In the genomic region with DNA sequence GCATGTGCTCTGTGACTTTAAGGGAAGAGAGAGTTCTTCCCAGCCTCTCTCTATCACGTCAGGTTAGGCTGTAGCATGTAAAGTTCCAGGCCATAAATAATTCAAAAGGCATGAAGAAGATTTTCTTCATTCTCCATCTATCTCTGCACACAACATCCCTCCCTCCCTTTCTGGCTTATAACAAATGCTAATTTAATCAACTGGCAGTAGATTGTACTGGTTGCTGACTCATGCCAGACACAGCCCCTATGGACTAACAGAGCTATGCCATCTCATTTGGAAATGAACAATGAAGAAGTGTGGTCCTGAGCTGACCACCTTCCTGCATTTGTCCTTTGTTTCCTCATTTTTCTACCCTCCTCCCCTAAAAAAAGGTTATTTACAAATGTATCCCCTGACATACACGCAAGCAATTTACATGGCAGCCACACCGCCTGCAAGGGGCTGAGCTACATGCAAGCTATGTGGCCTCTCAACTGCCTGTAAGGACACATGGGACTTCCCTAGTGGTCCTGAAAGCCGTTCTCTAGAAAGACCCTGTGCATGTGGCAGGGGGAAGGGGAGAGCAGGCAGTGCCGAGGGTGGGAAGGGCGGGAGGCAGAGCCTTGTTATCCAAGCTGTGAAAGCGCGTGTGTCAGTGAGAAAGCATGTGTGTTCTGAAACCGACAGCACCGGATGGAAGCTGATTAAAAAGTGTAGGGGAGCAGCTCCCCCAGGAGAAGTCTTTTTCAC, we compare ENCODE assay signal across 11 cellular contexts.
DNase-seq lines count a peak whose midpoint lies in the region; ATAC-seq, FAIRE-seq and TF ChIP-seq lines count a peak whose summit lies in the region.
"Had no signal": no experiment of that assay in that cellular context is flagged by ENCODE, and none has a peak within 500 bp of the region (broad histone marks: within the 10 kb centered on the region; RNA-seq: fewer than 3 reads in every experiment).

No MANE protein-coding gene starts in this region.

- POLR2A ChIA-PET in endothelial cell of umbilical vein (lab: Charles Lee): no interaction called here

- intact Hi-C loops in endothelial cell of umbilical vein (cut with micrococcal nuclease): no loop called here

- H4K20me1 ChIP-seq in DOHH2 (ENCODE audit: control insufficient read depth, insufficient read depth, low read depth, low read length) (no peaks in the 10 kb centered on the region), endothelial cell of umbilical vein (replicated peaks; ENCODE audit: control insufficient read depth, extremely low read depth, insufficient read depth, low read length) (no peaks in the 10 kb centered on the region)

- dilution Hi-C loops in endothelial cell of umbilical vein (cut with MboI; ENCODE audit: extremely low pct_ligation_motif_present, low sequenced_read_pairs): no loop called here

- no peak overlapping the region for H3K9ac ChIP-seq in endothelial cell of umbilical vein (replicated peaks; ENCODE audit: extremely low read depth, insufficient read depth, low read length)

- no peaks in the 10 kb centered on the region for H3K36me3 Mint-ChIP-seq in osteocyte (ENCODE audit: unreplicated experiment)

- no peak for FAIRE-seq in endothelial cell of umbilical vein (lab: Jason Lieb, UNC)

- no peaks in the 10 kb centered on the region for H3K9me3 Mint-ChIP-seq in osteocyte (ENCODE audit: unreplicated experiment)
- H3K9me3 Mint-ChIP-seq: naive B cell had no signal

- H3K9me1 ChIP-seq in endothelial cell of umbilical vein (replicated peaks; ENCODE audit: control insufficient read depth, extremely low read depth, insufficient read depth, low read length): no peaks in the 10 kb centered on the region

- BruUV-seq in endothelial cell of umbilical vein (replicated peaks; lab: Mats Ljungman, UMichigan): no TSS peak

- H3K4me1 Mint-ChIP-seq in osteocyte (ENCODE audit: unreplicated experiment): peaks cover 84% of the 10 kb centered on the region

- H3K4me1 ChIP-seq in DOHH2 (ENCODE audit: control insufficient read depth, low read length) (peaks cover 22% of the 10 kb centered on the region), endothelial cell of umbilical vein (ENCODE audit: control insufficient read depth, extremely low read depth, insufficient read depth, low read length) (peaks cover 35% of the 10 kb centered on the region)

- H3K4me3 ChIP-seq in DOHH2 (ENCODE audit: low read length) (no peak overlapping the region), endothelial cell of umbilical vein (replicated peaks in 1 of 3; ENCODE audit: insufficient read depth in 1 of 3, low read depth in 1 of 3, low read length in 3 of 3) (no peak overlapping the region)

- H3K4me2 ChIP-seq in DOHH2 (ENCODE audit: low read length): peak overlapping the region; percentile 37; the same call in 1 of the 2 replicates
- H3K4me2 ChIP-seq in endothelial cell of umbilical vein (ENCODE audit: insufficient read depth, low read length): no peak overlapping the region

- no peaks in the 10 kb centered on the region for H3F3A ChIP-seq in DOHH2 (ENCODE audit: control insufficient read depth, insufficient read depth)

- no peak overlapping the region for H3K4me3 Mint-ChIP-seq in osteocyte (ENCODE audit: unreplicated experiment)

- H3K9me2 ChIP-seq in DOHH2 (replicated peaks; ENCODE audit: control insufficient read depth, low read length): no peaks in the 10 kb centered on the region

- H3K9me3 ChIP-seq in DOHH2 (ENCODE audit: control insufficient read depth, insufficient read depth, low read length): no peaks in the 10 kb centered on the region
- no peaks in the 10 kb centered on the region for H3K9me3 ChIP-seq in endothelial cell of umbilical vein (replicated peaks; ENCODE audit: control insufficient read depth, insufficient read depth, low read length)

- no peak for ATAC-seq in HG03108 (IDR thresholded peaks at IDR 0.05; ENCODE audit: unreplicated experiment)
- ATAC-seq in activated CD4-positive, CD25-positive, alpha-beta regulatory T cell treated with anti-CD3 and anti-CD28 coated beads, Interleukin-2, amount 50 U/mL, for 24 hours: no peak

- no peak overlapping the region for H2AFZ ChIP-seq in endothelial cell of umbilical vein (ENCODE audit: low read depth, low read length)

- H3K79me2 ChIP-seq in DOHH2 (ENCODE audit: control insufficient read depth, low read length): no peaks in the 10 kb centered on the region
- no peaks in the 10 kb centered on the region for H3K79me2 ChIP-seq in endothelial cell of umbilical vein (ENCODE audit: control insufficient read depth, insufficient read depth, low read length)

- no peak for TF ChIP-seq CTCF in DOHH2 (IDR thresholded peaks at IDR 0.05; ENCODE audit: low read depth, low read length, poor library complexity, severe bottlenecking)
- no peak for TF ChIP-seq CTCF in endothelial cell of umbilical vein (IDR thresholded peaks at IDR 0.05; ENCODE audit: extremely low read depth in 1 of 2, insufficient read depth in 1 of 2, low read depth in 1 of 2, low read length in 2 of 2)
- no peak for TF ChIP-seq CTCF in osteocyte (IDR thresholded peaks at IDR 0.05)

- H3K27me3 ChIP-seq in DOHH2 (ENCODE audit: control insufficient read depth, low read length): peaks cover 33% of the 10 kb centered on the region
- H3K27me3 ChIP-seq in endothelial cell of umbilical vein (ENCODE audit: control insufficient read depth in 2 of 2, insufficient read depth in 2 of 2, low read length in 2 of 2): no peaks in the 10 kb centered on the region

- DNase-seq in OCI-M1 (lab: John Stamatoyannopoulos, UW) (peak; percentile 7), endothelial cell of umbilical vein (ENCODE audit: low read depth, low spot score) (no peak), osteocyte (ENCODE audit: extremely low spot score, unreplicated experiment) (no peak), NCI-H1092 treated with DMSO at 0.1 percent for 48 hours (lab: John Stamatoyannopoulos, UW) (no peak), NCI-H146 treated with DMSO at 0.1 percent for 48 hours (lab: John Stamatoyannopoulos, UW; ENCODE audit: unreplicated experiment) (no peak)
- DNase-seq: activated CD4-positive, alpha-beta T cell treated with anti-CD3 and anti-CD28 coated beads for 4 hours; activated naive CD4-positive, alpha-beta T cell treated with Interleukin-2 at 50 U/mL for 16 hours; naive B cell had no signal

- CTCF ChIA-PET in endothelial cell of umbilical vein (lab: Charles Lee): interaction anchor here (1.1 to 1.5 kb wide), 3 partner anchors 26 to 91 kb away, joined by 3 to 4 read pairs (median 4); a partner anchor contains a TSS

- no peak for TF ChIP-seq POLR2A in endothelial cell of umbilical vein (IDR thresholded peaks at IDR 0.05; ENCODE audit: low read depth, low read length)

- peak overlapping the region; percentile 91 for H3K27ac Mint-ChIP-seq in osteocyte (ENCODE audit: unreplicated experiment)

- H3K36me3 ChIP-seq in DOHH2 (ENCODE audit: control insufficient read depth, low read length) (no peaks in the 10 kb centered on the region), endothelial cell of umbilical vein (ENCODE audit: control insufficient read depth in 2 of 2, extremely low read depth in 1 of 2, insufficient read depth in 2 of 2, low read length in 2 of 2) (no peaks in the 10 kb centered on the region)

- H3K27ac ChIP-seq in DOHH2 (ENCODE audit: low read depth, low read length) (no peak overlapping the region), endothelial cell of umbilical vein (ENCODE audit: insufficient read depth, low read depth, low read length) (no peak overlapping the region)

- H3K27me3 Mint-ChIP-seq in osteocyte (ENCODE audit: unreplicated experiment): no peaks in the 10 kb centered on the region

TF ChIP-seq in endothelial cell of umbilical vein, 7 proteins besides CTCF, POLR2A, EP300 and RAD21:
- TF ChIP-seq EZH2 (IDR thresholded peaks at IDR 0.05; ENCODE audit: borderline replicate concordance, low read depth, low read length, severe bottlenecking) (no peak), FOS (IDR thresholded peaks at IDR 0.05; ENCODE audit: borderline replicate concordance, insufficient read depth, low read length) (peak; percentile 21)
